In genomic region chr11:62062223-62062861, GRCh38 we compare ENCODE assay signal across 17 cellular contexts.
"Had no signal": no experiment of that assay in that cellular context is flagged by ENCODE, and none has a peak within 500 bp of the region (broad histone marks: within the 10 kb centered on the region; RNA-seq: fewer than 3 reads in every experiment).

No MANE protein-coding gene starts in this region.

- H3K36me3 ChIP-seq: lower lobe of right lung, tibial artery, uterus had no signal

- H3K9me3 Mint-ChIP-seq: activated CD4-positive, alpha-beta memory T cell treated with anti-CD3 and anti-CD28 coated beads for 36 hours; activated naive CD4-positive, alpha-beta T cell treated with anti-CD3 and anti-CD28 coated beads for 36 hours; natural killer cell treated with Interleukin-12 subunit alpha and Interleukin-12 subunit beta and Interleukin-15 and Interleukin-18, amount 100 ng/mL, for 72 hours; stimulated activated naive B cell treated with anti-CD40 and anti-IgM and Interleukin-4, amounts not matched to agents 10 μg/mL and 1 μg/mL and 100 μg/mL, for 72 hours; T-helper 2 cell treated with Interferon-gamma antibody and Interleukin-4, amounts not matched to agents 5 μg/mL and 100 μg/mL, for 36 hours had no signal

- H3K4me3 ChIP-seq: lower lobe of right lung, tibial artery, uterus had no signal

- H3K27ac ChIP-seq: lower lobe of right lung, tibial artery, uterus had no signal

- H3K4me1 Mint-ChIP-seq: stimulated activated naive B cell treated with anti-CD40 and anti-IgM and Interleukin-4, amounts not matched to agents 10 μg/mL and 1 μg/mL and 100 μg/mL, for 72 hours had no signal

- ATAC-seq: esophagus mucosa; lower lobe of right lung; natural killer cell treated with Interleukin-12 subunit alpha and Interleukin-12 subunit beta and Interleukin-15 and Interleukin-18, amount 100 ng/mL, for 72 hours; stimulated activated naive B cell treated with anti-CD40 and anti-IgM and Interleukin-4, amounts not matched to agents 10 μg/mL and 1 μg/mL and 100 μg/mL, for 72 hours had no signal

- FAIRE-seq: TTC549 had no signal

- H3K27me3 ChIP-seq: tibial artery, uterus had no signal

- H3K27ac Mint-ChIP-seq: activated CD4-positive, alpha-beta memory T cell treated with anti-CD3 and anti-CD28 coated beads for 36 hours; activated naive CD4-positive, alpha-beta T cell treated with anti-CD3 and anti-CD28 coated beads for 36 hours; stimulated activated naive B cell treated with anti-CD40 and anti-IgM and Interleukin-4, amounts not matched to agents 10 μg/mL and 1 μg/mL and 100 μg/mL, for 72 hours; T-helper 2 cell treated with Interferon-gamma antibody and Interleukin-4, amounts not matched to agents 5 μg/mL and 100 μg/mL, for 36 hours had no signal

- H3K27me3 Mint-ChIP-seq: activated CD4-positive, alpha-beta memory T cell treated with anti-CD3 and anti-CD28 coated beads for 36 hours; natural killer cell treated with Interleukin-12 subunit alpha and Interleukin-12 subunit beta and Interleukin-15 and Interleukin-18, amount 100 ng/mL, for 72 hours had no signal

- H3K4me1 ChIP-seq: lower lobe of right lung, tibial artery, uterus had no signal

- DNase-seq: activated CD4-positive, alpha-beta memory T cell treated with anti-CD3 and anti-CD28 coated beads for 36 hours; activated naive CD4-positive, alpha-beta T cell treated with anti-CD3 and anti-CD28 coated beads for 36 hours; activated T-cell treated with anti-CD3 and anti-CD28 coated beads for 4 hours; cortex of kidney; effector CD4-positive, alpha-beta T cell; lower lobe of right lung; retina; stimulated activated CD4-positive, alpha-beta T cell treated with anti-CD3 and anti-CD28 coated beads, Interleukin-4, amount 100 ng/mL, for 4 hours; stimulated activated naive B cell treated with anti-CD40 and anti-IgM and Interleukin-4, amounts not matched to agents 10 μg/mL and 1 μg/mL and 100 μg/mL, for 72 hours; SW 1271; tibial artery; uterus had no signal

- H3K36me3 Mint-ChIP-seq: activated CD4-positive, alpha-beta memory T cell treated with anti-CD3 and anti-CD28 coated beads for 36 hours; brain; natural killer cell treated with Interleukin-12 subunit alpha and Interleukin-12 subunit beta and Interleukin-15 and Interleukin-18, amount 100 ng/mL, for 72 hours; stimulated activated naive B cell treated with anti-CD40 and anti-IgM and Interleukin-4, amounts not matched to agents 10 μg/mL and 1 μg/mL and 100 μg/mL, for 72 hours had no signal

- H3K4me3 Mint-ChIP-seq: activated CD4-positive, alpha-beta memory T cell treated with anti-CD3 and anti-CD28 coated beads for 36 hours; activated naive CD4-positive, alpha-beta T cell treated with anti-CD3 and anti-CD28 coated beads for 36 hours; brain; natural killer cell treated with Interleukin-12 subunit alpha and Interleukin-12 subunit beta and Interleukin-15 and Interleukin-18, amount 100 ng/mL, for 72 hours; stimulated activated naive B cell treated with anti-CD40 and anti-IgM and Interleukin-4, amounts not matched to agents 10 μg/mL and 1 μg/mL and 100 μg/mL, for 72 hours; T-helper 2 cell treated with Interferon-gamma antibody and Interleukin-4, amounts not matched to agents 5 μg/mL and 100 μg/mL, for 36 hours had no signal

- H3K9me3 ChIP-seq: lower lobe of right lung, tibial artery, uterus had no signal
